18 cellular contexts compared by ENCODE assay signal in the genomic region with DNA sequence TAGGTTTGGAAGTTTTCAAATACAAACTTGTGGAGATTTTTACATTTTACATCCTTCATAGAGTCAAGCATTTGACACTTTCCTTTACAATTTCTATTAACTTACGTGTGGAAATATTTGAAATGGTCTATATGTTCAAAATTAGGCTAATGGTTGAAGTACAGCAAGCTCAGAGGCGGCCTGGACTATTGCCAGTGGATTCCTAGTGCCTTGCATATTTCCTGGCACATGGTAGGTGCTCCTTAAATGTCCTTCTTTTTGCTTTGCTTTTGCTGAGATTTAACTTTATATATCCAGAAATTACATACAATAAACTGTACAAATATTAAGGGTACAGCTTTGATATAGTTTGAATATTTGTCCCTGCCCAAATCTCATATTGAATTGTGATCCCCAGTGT.
DNase-seq lines count a peak whose midpoint lies in the region; ATAC-seq and TF ChIP-seq lines count a peak whose summit lies in the region.
"Had no signal": no experiment of that assay in that cellular context is flagged by ENCODE, and none has a peak within 500 bp of the region (broad histone marks: within the 10 kb centered on the region; RNA-seq: fewer than 3 reads in every experiment).

No MANE protein-coding gene starts in this region.

- no peak overlapping the region for H3K4me3 ChIP-seq in cardiac fibroblast (replicated peaks in 1 of 2; ENCODE audit: low read depth in 2 of 2, low read length in 2 of 2)
- H3K4me3 ChIP-seq: BLaER1, GM23338, SJSA1 had no signal

- TF ChIP-seq RAD21 in Ishikawa (IDR thresholded peaks at IDR 0.05; ENCODE audit: low read depth), result no peak

- peaks cover 7% of the 10 kb centered on the region for H3K36me3 Mint-ChIP-seq in activated CD4-positive, alpha-beta memory T cell treated with anti-CD3 and anti-CD28 coated beads for 36 hours
- H3K36me3 Mint-ChIP-seq: CD4-positive, alpha-beta memory T cell had no signal

- no peaks in the 10 kb centered on the region for H3K27me3 Mint-ChIP-seq in activated CD4-positive, alpha-beta memory T cell treated with anti-CD3 and anti-CD28 coated beads for 36 hours

- peaks cover 9% of the 10 kb centered on the region for H3K9me3 Mint-ChIP-seq in activated CD4-positive, alpha-beta memory T cell treated with anti-CD3 and anti-CD28 coated beads for 36 hours

- intact Hi-C loops in activated CD4-positive, alpha-beta memory T cell treated with anti-CD3 and anti-CD28 coated beads for 36 hours (cut with micrococcal nuclease), result loop anchor here (5.0 kb wide), 1 partner anchor 181 kb away; no protein-coding TSS in a partner anchor
- intact Hi-C loops in posterior cingulate gyrus (cut with DNase I), result no loop called here

- no peak for TF ChIP-seq CTCF in cardiac fibroblast (IDR thresholded peaks at IDR 0.05; ENCODE audit: low read depth, low read length)

- CTCF ChIA-PET in activated CD4-positive, alpha-beta memory T cell treated with anti-CD3 and anti-CD28 coated beads for 36 hours (lab: Charles Lee), result interaction anchor here (0.6 to 1.4 kb wide), 2 partner anchors 139 to 356 kb away, joined by 4 to 6 read pairs; no protein-coding TSS in a partner anchor

- POLR2A ChIA-PET in activated CD4-positive, alpha-beta memory T cell treated with anti-CD3 and anti-CD28 coated beads for 36 hours (lab: Charles Lee), result no interaction called here

- DNase-seq in Daoy (ENCODE audit: low read depth) (peak; percentile 45), cardiac fibroblast (ENCODE audit: low read depth in 2 of 2) (peak; percentile 46 to 61), fibroblast of peridontal ligament (ENCODE audit: extremely low read depth) (peak; percentile 33), posterior cingulate gyrus (no peak)
- DNase-seq in activated CD4-positive, alpha-beta memory T cell treated with anti-CD3 and anti-CD28 coated beads for 36 hours, result no peak
- DNase-seq: Calu3; CD4-positive, alpha-beta memory T cell; HCEC 1CT; KBM-7; MV-4-11; NCI-H1694 treated with DMSO at 0.1 percent for 48 hours had no signal

- no peak overlapping the region for H3K27ac Mint-ChIP-seq in activated CD4-positive, alpha-beta memory T cell treated with anti-CD3 and anti-CD28 coated beads for 36 hours
- H3K27ac Mint-ChIP-seq: CD4-positive, alpha-beta memory T cell; GM23338 had no signal

- H3K4me1 Mint-ChIP-seq in activated CD4-positive, alpha-beta memory T cell treated with anti-CD3 and anti-CD28 coated beads for 36 hours (ENCODE audit: low read depth), result peaks cover 19% of the 10 kb centered on the region

- no peak for TF ChIP-seq EP300 in Ishikawa (IDR thresholded peaks at IDR 0.05; ENCODE audit: borderline replicate concordance)

- no peak overlapping the region for H3K4me3 Mint-ChIP-seq in activated CD4-positive, alpha-beta memory T cell treated with anti-CD3 and anti-CD28 coated beads for 36 hours
- H3K4me3 Mint-ChIP-seq: CD4-positive, alpha-beta memory T cell; GM23338 had no signal

- ATAC-seq in HG02970 (IDR thresholded peaks at IDR 0.05; ENCODE audit: low FRiP score, unreplicated experiment), result no peak
- no peak for ATAC-seq in HG03097 (IDR thresholded peaks at IDR 0.05; ENCODE audit: low FRiP score, unreplicated experiment)
- ATAC-seq: GM23338, Panc1 had no signal

TF ChIP-seq in Ishikawa, 13 proteins besides CTCF, POLR2A, EP300 and RAD21:
- TF ChIP-seq NFIC (IDR thresholded peaks at IDR 0.05) (peak; percentile 10; the same call in 1 of the 2 replicates), EGR1 (IDR thresholded peaks at IDR 0.05) (no peak)

Comparison
In these comparisons a context has a peak if more than half of its experiments do, and no peak if none do; other contexts are left out.
1. DNase-seq: peak in Daoy (single experiment), cardiac fibroblast (2 of 2) and fibroblast of peridontal ligament (single experiment); none in activated CD4-positive, alpha-beta memory T cell treated with anti-CD3 and anti-CD28 coated beads for 36 hours (single experiment) and posterior cingulate gyrus (0 of 10).